ENCODE assay signal across 1 cellular context in the genomic region with DNA sequence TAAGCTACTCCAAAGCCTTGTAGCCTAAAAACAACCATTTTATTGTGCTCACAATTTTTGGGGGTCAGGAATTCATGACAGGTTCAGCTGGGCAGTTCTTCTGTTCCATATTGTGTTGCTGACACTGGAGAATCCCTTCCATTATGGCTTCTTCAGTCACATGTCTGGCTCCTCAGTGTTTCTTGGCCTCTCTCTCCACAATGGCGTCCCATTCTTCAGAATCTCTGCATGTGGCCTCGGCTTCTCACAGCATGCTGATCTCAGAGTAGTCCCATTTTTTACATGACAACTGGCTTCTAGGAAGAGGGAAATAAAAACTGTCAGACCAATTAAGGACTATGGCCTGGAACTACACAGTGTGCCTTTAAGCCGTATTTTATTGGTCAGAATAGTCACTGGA.
TF ChIP-seq lines count a peak whose summit lies in the region.

No MANE protein-coding gene starts in this region.

TF ChIP-seq in GM23338, 12 proteins besides CTCF, POLR2A, EP300 and RAD21 (continued from another document):
- TF ChIP-seq, protein P1, sequence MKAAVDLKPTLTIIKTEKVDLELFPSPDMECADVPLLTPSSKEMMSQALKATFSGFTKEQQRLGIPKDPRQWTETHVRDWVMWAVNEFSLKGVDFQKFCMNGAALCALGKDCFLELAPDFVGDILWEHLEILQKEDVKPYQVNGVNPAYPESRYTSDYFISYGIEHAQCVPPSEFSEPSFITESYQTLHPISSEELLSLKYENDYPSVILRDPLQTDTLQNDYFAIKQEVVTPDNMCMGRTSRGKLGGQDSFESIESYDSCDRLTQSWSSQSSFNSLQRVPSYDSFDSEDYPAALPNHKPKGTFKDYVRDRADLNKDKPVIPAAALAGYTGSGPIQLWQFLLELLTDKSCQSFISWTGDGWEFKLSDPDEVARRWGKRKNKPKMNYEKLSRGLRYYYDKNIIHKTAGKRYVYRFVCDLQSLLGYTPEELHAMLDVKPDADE (IDR thresholded peaks at IDR 0.05): no peak
- no peak for TF ChIP-seq ZNF331 (CRISPR knock-in tag; IDR thresholded peaks at IDR 0.05; ENCODE audit: low read depth)
- TF ChIP-seq STAT1 (IDR thresholded peaks at IDR 0.05; ENCODE audit: unreplicated experiment): no peak
- TF ChIP-seq EZH2phosphoT487 (IDR thresholded peaks at IDR 0.05; ENCODE audit: unreplicated experiment): no peak
- no peak for TF ChIP-seq EZH2 (IDR thresholded peaks at IDR 0.05; ENCODE audit: low read depth, unreplicated experiment)
- TF ChIP-seq CREB1 (CRISPR knock-in tag; IDR thresholded peaks at IDR 0.05; ENCODE audit: low read depth): no peak
- TF ChIP-seq, protein P2, sequence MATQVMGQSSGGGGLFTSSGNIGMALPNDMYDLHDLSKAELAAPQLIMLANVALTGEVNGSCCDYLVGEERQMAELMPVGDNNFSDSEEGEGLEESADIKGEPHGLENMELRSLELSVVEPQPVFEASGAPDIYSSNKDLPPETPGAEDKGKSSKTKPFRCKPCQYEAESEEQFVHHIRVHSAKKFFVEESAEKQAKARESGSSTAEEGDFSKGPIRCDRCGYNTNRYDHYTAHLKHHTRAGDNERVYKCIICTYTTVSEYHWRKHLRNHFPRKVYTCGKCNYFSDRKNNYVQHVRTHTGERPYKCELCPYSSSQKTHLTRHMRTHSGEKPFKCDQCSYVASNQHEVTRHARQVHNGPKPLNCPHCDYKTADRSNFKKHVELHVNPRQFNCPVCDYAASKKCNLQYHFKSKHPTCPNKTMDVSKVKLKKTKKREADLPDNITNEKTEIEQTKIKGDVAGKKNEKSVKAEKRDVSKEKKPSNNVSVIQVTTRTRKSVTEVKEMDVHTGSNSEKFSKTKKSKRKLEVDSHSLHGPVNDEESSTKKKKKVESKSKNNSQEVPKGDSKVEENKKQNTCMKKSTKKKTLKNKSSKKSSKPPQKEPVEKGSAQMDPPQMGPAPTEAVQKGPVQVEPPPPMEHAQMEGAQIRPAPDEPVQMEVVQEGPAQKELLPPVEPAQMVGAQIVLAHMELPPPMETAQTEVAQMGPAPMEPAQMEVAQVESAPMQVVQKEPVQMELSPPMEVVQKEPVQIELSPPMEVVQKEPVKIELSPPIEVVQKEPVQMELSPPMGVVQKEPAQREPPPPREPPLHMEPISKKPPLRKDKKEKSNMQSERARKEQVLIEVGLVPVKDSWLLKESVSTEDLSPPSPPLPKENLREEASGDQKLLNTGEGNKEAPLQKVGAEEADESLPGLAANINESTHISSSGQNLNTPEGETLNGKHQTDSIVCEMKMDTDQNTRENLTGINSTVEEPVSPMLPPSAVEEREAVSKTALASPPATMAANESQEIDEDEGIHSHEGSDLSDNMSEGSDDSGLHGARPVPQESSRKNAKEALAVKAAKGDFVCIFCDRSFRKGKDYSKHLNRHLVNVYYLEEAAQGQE (IDR thresholded peaks at IDR 0.05; ENCODE audit: unreplicated experiment): no peak
- no peak for TF ChIP-seq NANOG (IDR thresholded peaks at IDR 0.05; ENCODE audit: borderline replicate concordance)
- no peak for TF ChIP-seq JUNB (IDR thresholded peaks at IDR 0.05; ENCODE audit: unreplicated experiment)
- no peak for TF ChIP-seq ZNF114 (CRISPR knock-in tag; IDR thresholded peaks at IDR 0.05)
- no peak for TF ChIP-seq POLR2AphosphoS5 (IDR thresholded peaks at IDR 0.05; ENCODE audit: low read depth)
TF ChIP-seq in GM23338: peak in this region for 0.
